ENCODE assay signal across 33 cellular contexts in the genomic region with DNA sequence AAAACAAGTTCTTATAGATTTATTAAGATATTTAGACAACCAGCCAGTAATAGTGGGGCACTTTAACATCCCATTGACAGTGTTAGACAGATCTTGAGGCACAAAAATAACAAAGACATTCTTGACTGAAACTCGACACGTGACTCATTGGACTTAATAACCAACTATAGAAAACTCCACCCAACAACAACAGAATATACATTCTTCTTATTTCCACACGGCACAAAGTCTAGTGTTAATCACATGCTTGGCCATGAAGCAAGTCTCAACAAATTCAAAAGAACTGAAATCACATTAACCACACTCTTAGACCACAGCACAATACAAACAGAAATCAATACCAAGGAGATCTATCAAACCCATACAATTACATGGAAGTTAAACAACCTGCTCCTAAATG.
"Had no signal": no experiment of that assay in that cellular context is flagged by ENCODE, and none has a peak within 500 bp of the region (broad histone marks: within the 10 kb centered on the region; RNA-seq: fewer than 3 reads in every experiment).

No MANE protein-coding gene starts in this region.

- H3K4me1 Mint-ChIP-seq: activated B cell treated with CpG ODN at 0.5 μM for 24 hours; activated naive CD4-positive, alpha-beta T cell treated with anti-CD3 and anti-CD28 coated beads, Interleukin-2, amount 10 ng/mL, durations not matched to agents 7 days and 5 days; activated naive CD8-positive, alpha-beta T cell treated with anti-CD3 and anti-CD28 coated beads, Interleukin-2, amount 50 U/mL, for 24 hours had no signal

- FAIRE-seq: K562 had no signal

- DNase-seq: activated B cell treated with CpG ODN at 0.5 μM for 24 hours; activated CD4-positive, alpha-beta memory T cell treated with anti-CD3 and anti-CD28 coated beads for 36 hours; activated CD4-positive, alpha-beta T cell treated with anti-CD3 and anti-CD28 coated beads for 4 hours; activated CD4-positive, alpha-beta T cell treated with anti-CD3 and anti-CD28 coated beads, Interleukin-2, amount 50 U/mL, for 1 hour; activated CD4-positive, CD25-positive, alpha-beta regulatory T cell treated with anti-CD3 and anti-CD28 coated beads, Interleukin-2, amount 50 U/mL, for 72 hours; activated CD8-positive, alpha-beta memory T cell treated with anti-CD3 and anti-CD28 coated beads, Interleukin-2, amount 50 U/mL, for 48 hours; activated effector memory CD4-positive, alpha-beta T cell treated with Interleukin-2 at 50 U/mL for 16 hours; activated naive CD4-positive, alpha-beta T cell treated with anti-CD3 and anti-CD28 coated beads, Interleukin-2, amount 10 ng/mL, durations not matched to agents 7 days and 5 days; activated naive CD8-positive, alpha-beta T cell treated with anti-CD3 and anti-CD28 coated beads, Interleukin-2, amount 50 U/mL, for 24 hours; activated T-cell treated with anti-CD3 and anti-CD28 coated beads, Interleukin-2, amount 50 U/mL, for 48 hours; anterior cingulate cortex; brain microvascular endothelial cell; NCI-H1048; NCI-H1105 treated with DMSO at 0.1 percent for 48 hours; NCI-H1436 treated with DMSO at 0.1 percent for 48 hours; NCI-H187; NCI-H2029 treated with DMSO at 0.1 percent for 48 hours; NCI-H2107; NCI-H226; NCI-H446 treated with DMSO at 0.1 percent for 48 hours; NCI-H524; NCI-H69; Peyer's patch; RPMI8226; SIG-M5; T-helper 1 cell; T-helper 2 cell; T-helper 9 cell had no signal

- H3K27me3 ChIP-seq: brain microvascular endothelial cell, Peyer's patch had no signal

- H3K9me3 ChIP-seq: Peyer's patch had no signal

- H3K27ac ChIP-seq: brain microvascular endothelial cell, Peyer's patch, VCaP had no signal

- H3K36me3 Mint-ChIP-seq: activated CD4-positive, alpha-beta memory T cell treated with anti-CD3 and anti-CD28 coated beads for 36 hours; activated naive CD4-positive, alpha-beta T cell treated with anti-CD3 and anti-CD28 coated beads, Interleukin-2, amount 10 ng/mL, durations not matched to agents 7 days and 5 days; activated naive CD8-positive, alpha-beta T cell had no signal

- H3K4me1 ChIP-seq: Peyer's patch had no signal

- ATAC-seq: activated naive CD8-positive, alpha-beta T cell treated with anti-CD3 and anti-CD28 coated beads, Interleukin-2, amount 50 U/mL, for 24 hours; K562; Right ventricle myocardium inferior; SK-N-SH treated with all-trans-retinoic acid at 6 μM for 48 hours had no signal

- H3K36me3 ChIP-seq: brain microvascular endothelial cell, Peyer's patch had no signal

- H3K27ac Mint-ChIP-seq: activated B cell treated with CpG ODN at 0.5 μM for 24 hours; activated CD4-positive, alpha-beta memory T cell treated with anti-CD3 and anti-CD28 coated beads for 36 hours; activated naive CD4-positive, alpha-beta T cell treated with anti-CD3 and anti-CD28 coated beads, Interleukin-2, amount 10 ng/mL, durations not matched to agents 7 days and 5 days; activated naive CD8-positive, alpha-beta T cell; activated naive CD8-positive, alpha-beta T cell treated with anti-CD3 and anti-CD28 coated beads, Interleukin-2, amount 50 U/mL, for 24 hours had no signal

- H3K9me3 Mint-ChIP-seq: activated B cell treated with CpG ODN at 0.5 μM for 24 hours; activated CD4-positive, alpha-beta memory T cell treated with anti-CD3 and anti-CD28 coated beads for 36 hours had no signal

- H3K4me3 ChIP-seq: K562, Peyer's patch had no signal

- H3K27me3 Mint-ChIP-seq: activated B cell treated with CpG ODN at 0.5 μM for 24 hours; activated CD4-positive, alpha-beta memory T cell treated with anti-CD3 and anti-CD28 coated beads for 36 hours; activated naive CD4-positive, alpha-beta T cell treated with anti-CD3 and anti-CD28 coated beads, Interleukin-2, amount 10 ng/mL, durations not matched to agents 7 days and 5 days had no signal

- H3K4me3 Mint-ChIP-seq: activated B cell treated with CpG ODN at 0.5 μM for 24 hours; activated CD4-positive, alpha-beta memory T cell treated with anti-CD3 and anti-CD28 coated beads for 36 hours; activated naive CD4-positive, alpha-beta T cell treated with anti-CD3 and anti-CD28 coated beads, Interleukin-2, amount 10 ng/mL, durations not matched to agents 7 days and 5 days; activated naive CD8-positive, alpha-beta T cell; activated naive CD8-positive, alpha-beta T cell treated with anti-CD3 and anti-CD28 coated beads, Interleukin-2, amount 50 U/mL, for 24 hours had no signal
